1 cellular context compared by ENCODE assay signal in genomic region chr17:49454050-49454449, GRCh38.
TF ChIP-seq lines count a peak whose summit lies in the region.

No MANE protein-coding gene starts in this region.

TF ChIP-seq in HepG2, 621 proteins besides CTCF, POLR2A, EP300 and RAD21 (continued from another document and continues in another):
- peak; percentile 20; the same call in 1 of the 2 replicates for TF ChIP-seq ZNF609 (CRISPR knock-in tag; IDR thresholded peaks at IDR 0.05; ENCODE audit: borderline replicate concordance)
- TF ChIP-seq NFE2L2 (IDR thresholded peaks at IDR 0.05; ENCODE audit: low read length), result no peak
- peak; percentile 80 for TF ChIP-seq ZMYM3 (CRISPR knock-in tag; IDR thresholded peaks at IDR 0.05)
- peak; percentile 50; the same call in 1 of the 2 replicates for TF ChIP-seq ZNF567 (CRISPR knock-in tag; IDR thresholded peaks at IDR 0.05; ENCODE audit: borderline replicate concordance)
- 0 out of 2 replicates have a peak, but pooled peaks have one; percentile 42 for TF ChIP-seq ZNF34 (CRISPR knock-in tag; IDR thresholded peaks at IDR 0.05; ENCODE audit: borderline replicate concordance)
- no peak for TF ChIP-seq ZHX1 (CRISPR knock-in tag; IDR thresholded peaks at IDR 0.05; ENCODE audit: low read depth)
- 0 out of 2 replicates have a peak, but pooled peaks have one; percentile 32 for TF ChIP-seq HINFP (CRISPR knock-in tag; IDR thresholded peaks at IDR 0.05; ENCODE audit: low read depth)
- TF ChIP-seq ZNF276 (CRISPR knock-in tag; IDR thresholded peaks at IDR 0.05; ENCODE audit: low read depth), result no peak
- TF ChIP-seq FOSL2 (CRISPR knock-in tag; IDR thresholded peaks at IDR 0.05), result peak; percentile 89
- no peak for TF ChIP-seq FOXJ3 (CRISPR knock-in tag; IDR thresholded peaks at IDR 0.05; ENCODE audit: borderline replicate concordance)
- TF ChIP-seq JUN (CRISPR knock-in tag; IDR thresholded peaks at IDR 0.05), result peak; percentile 99
- peak; percentile 48; the same call in 1 of the 2 replicates for TF ChIP-seq SALL1 (CRISPR knock-in tag; IDR thresholded peaks at IDR 0.05)
- TF ChIP-seq ZNF281 (CRISPR knock-in tag; IDR thresholded peaks at IDR 0.05; ENCODE audit: borderline replicate concordance), result no peak
- peak; percentile 90 for TF ChIP-seq ZNF121 (CRISPR knock-in tag; IDR thresholded peaks at IDR 0.05)
- TF ChIP-seq ZNF761 (CRISPR knock-in tag; conservative IDR thresholded peaks at IDR 0.05), result 0 out of 2 replicates have a peak, but pooled peaks have one; percentile 78
- 0 out of 2 replicates have a peak, but pooled peaks have one; percentile 50 for TF ChIP-seq ZNF383 (CRISPR knock-in tag; IDR thresholded peaks at IDR 0.05; ENCODE audit: borderline replicate concordance)
- no peak for TF ChIP-seq ZNF605 (CRISPR knock-in tag; IDR thresholded peaks at IDR 0.05)
- 0 out of 2 replicates have a peak, but pooled peaks have one; percentile 41 for TF ChIP-seq ZNF598 (CRISPR knock-in tag; IDR thresholded peaks at IDR 0.05; ENCODE audit: borderline replicate concordance)
- TF ChIP-seq ZNF230 (CRISPR knock-in tag; IDR thresholded peaks at IDR 0.05), result 0 out of 2 replicates have a peak, but pooled peaks have one; percentile 56
- TF ChIP-seq ZNF687 (CRISPR knock-in tag; IDR thresholded peaks at IDR 0.05), result peak; percentile 74
- TF ChIP-seq ATF2 (CRISPR knock-in tag; IDR thresholded peaks at IDR 0.05), result peak; percentile 98
- TF ChIP-seq ZNF12 (CRISPR knock-in tag; IDR thresholded peaks at IDR 0.05), result no peak
- peak; percentile 24 for TF ChIP-seq ZNF883 (CRISPR knock-in tag; IDR thresholded peaks at IDR 0.05; ENCODE audit: not compliant biosample characterization)
- TF ChIP-seq RFXAP (CRISPR knock-in tag; IDR thresholded peaks at IDR 0.05; ENCODE audit: borderline replicate concordance), result no peak
- TF ChIP-seq HNRNPH1 (optimal IDR thresholded peaks at IDR 0.05; ENCODE audit: low read depth, low read length), result no peak
- peak; percentile 81 for TF ChIP-seq ZNF768 (CRISPR knock-in tag; IDR thresholded peaks at IDR 0.05)
- TF ChIP-seq ZNF879 (CRISPR knock-in tag; IDR thresholded peaks at IDR 0.05), result no peak
- no peak for TF ChIP-seq MEIS2 (CRISPR knock-in tag; IDR thresholded peaks at IDR 0.05)
- TF ChIP-seq ZNF552 (CRISPR knock-in tag; IDR thresholded peaks at IDR 0.05; ENCODE audit: borderline replicate concordance), result no peak
- no peak for TF ChIP-seq SMARCC2 (IDR thresholded peaks at IDR 0.05)
- TF ChIP-seq PATZ1 (CRISPR knock-in tag; IDR thresholded peaks at IDR 0.05), result peak; percentile 57; the same call in 1 of the 2 replicates
- peak; percentile 94 for TF ChIP-seq ATF3 (CRISPR knock-in tag; IDR thresholded peaks at IDR 0.05)
